Comparison of ENCODE assay signal across 8 cellular contexts in genomic region chr14:39104078-39104801, GRCh38. TPM values are rescaled to one million over a fixed set of nuclear protein-coding genes. Genes with fewer than 3 reads are reported as not detected.
DNase-seq lines count a peak whose midpoint lies in the region; ATAC-seq, FAIRE-seq and TF ChIP-seq lines count a peak whose summit lies in the region.
"Not testable (repeated sequence)": the region's sequence is repeated elsewhere in the genome, so short reads cannot be mapped to it uniquely, and the experiment has no call there.

No MANE protein-coding gene starts in this region.

- H3K4me3 ChIP-seq in GM08714 (ENCODE audit: low read length) (peak overlapping the region; percentile 93), OCI-LY1 (ENCODE audit: low read depth, low read length, poor library complexity, severe bottlenecking) (peak overlapping the region; percentile 85), bronchial epithelial cell (ENCODE audit: low read depth, low read length) (peak overlapping the region; percentile 68), fibroblast of the aortic adventitia (ENCODE audit: low read depth, low read length) (peak overlapping the region; percentile 89), mesenchymal stem cell (ENCODE audit: insufficient read depth in 1 of 2, low read depth in 1 of 2, low read length in 2 of 2) (peak overlapping the region in 1 of 2 experiments; percentile 90), psoas muscle (peak overlapping the region; percentile 95), upper lobe of left lung (peak overlapping the region in 3 of 4 donors; percentile 76 to 94 (median 82))

- TF ChIP-seq EP300 in upper lobe of left lung (IDR thresholded peaks at IDR 0.05), result not testable (repeated sequence)

- DNase-seq in activated CD8-positive, alpha-beta memory T cell treated with anti-CD3 and anti-CD28 coated beads, Interleukin-2, amount 10 ng/mL, durations not matched to agents 7 days and 5 days; bronchial epithelial cell (ENCODE audit: low read depth); fibroblast of the aortic adventitia (ENCODE audit: low read depth); mesenchymal stem cell; psoas muscle; upper lobe of left lung: not testable (repeated sequence)

- not testable (repeated sequence) for H3F3A ChIP-seq in OCI-LY1 (ENCODE audit: insufficient read depth, low read length)

- H3K27me3 Mint-ChIP-seq in activated CD8-positive, alpha-beta memory T cell treated with anti-CD3 and anti-CD28 coated beads, Interleukin-2, amount 10 ng/mL, durations not matched to agents 7 days and 5 days, result not testable (repeated sequence)

- H4K20me1 ChIP-seq in OCI-LY1 (ENCODE audit: insufficient read depth, low read length), result not testable (repeated sequence)

- not testable (repeated sequence) for H3K23ac ChIP-seq in mesenchymal stem cell (ENCODE audit: low read length in 2 of 2)

- H3K27me3 ChIP-seq in OCI-LY1 (ENCODE audit: insufficient read depth, low read length); bronchial epithelial cell (ENCODE audit: control insufficient read depth, insufficient read depth, low read length); mesenchymal stem cell (ENCODE audit: control insufficient read depth in 1 of 2, insufficient read depth in 1 of 2, low read length in 2 of 2); psoas muscle (ENCODE audit: insufficient read depth in 3 of 3, low read length in 2 of 3); upper lobe of left lung: not testable (repeated sequence)

- not testable (repeated sequence) for H3K79me2 ChIP-seq in OCI-LY1 (ENCODE audit: insufficient read depth, low read length)

- not testable (repeated sequence) for H3K36me3 ChIP-seq in OCI-LY1 (ENCODE audit: insufficient read depth, low read length); bronchial epithelial cell (ENCODE audit: control insufficient read depth, insufficient read depth, low read length); mesenchymal stem cell (ENCODE audit: control insufficient read depth in 1 of 2, insufficient read depth in 2 of 2, low read depth in 1 of 2, low read length in 2 of 2); psoas muscle (ENCODE audit: insufficient read depth in 1 of 2, low read depth in 1 of 2); upper lobe of left lung

- not testable (repeated sequence) for H3K27ac ChIP-seq in OCI-LY1 (ENCODE audit: low read depth, low read length, poor library complexity, severe bottlenecking)
- peak overlapping the region; percentile 86 for H3K27ac ChIP-seq in mesenchymal stem cell (ENCODE audit: low read length, poor library complexity, severe bottlenecking)
- peak overlapping the region; percentile 92 for H3K27ac ChIP-seq in psoas muscle
- H3K27ac ChIP-seq in upper lobe of left lung, result peak overlapping the region; percentile 97 to 99 (median 98)

- not testable (repeated sequence) for TF ChIP-seq CTCF in OCI-LY1 (IDR thresholded peaks at IDR 0.05; ENCODE audit: low read length); bronchial epithelial cell (IDR thresholded peaks at IDR 0.05; ENCODE audit: insufficient read depth, low read length, severe bottlenecking); fibroblast of the aortic adventitia (IDR thresholded peaks at IDR 0.05; ENCODE audit: insufficient read depth, low read length); psoas muscle (IDR thresholded peaks at IDR 0.05); upper lobe of left lung (IDR thresholded peaks at IDR 0.05)

- not testable (repeated sequence) for H3K36me3 Mint-ChIP-seq in activated CD8-positive, alpha-beta memory T cell treated with anti-CD3 and anti-CD28 coated beads, Interleukin-2, amount 10 ng/mL, durations not matched to agents 7 days and 5 days

- CTCF ChIA-PET in activated CD8-positive, alpha-beta memory T cell treated with anti-CD3 and anti-CD28 coated beads, Interleukin-2, amount 10 ng/mL, durations not matched to agents 7 days and 5 days (lab: Charles Lee), result interaction anchor here (1.2 to 3.3 kb wide), 5 partner anchors 10 to 330 kb away, joined by 4 to 10 read pairs (median 5); partner anchors contain the start of genes GEMIN2 and TRAPPC6B

- H4K91ac ChIP-seq in mesenchymal stem cell (ENCODE audit: low read length), result not testable (repeated sequence)

- H4K8ac ChIP-seq in mesenchymal stem cell (ENCODE audit: low read length), result not testable (repeated sequence)

- not testable (repeated sequence) for FAIRE-seq in bronchial epithelial cell (lab: Jason Lieb, UNC)

- H3K4ac ChIP-seq in mesenchymal stem cell (ENCODE audit: low read depth in 1 of 2, low read length in 2 of 2), result not testable (repeated sequence)

- not testable (repeated sequence) for ATAC-seq in activated CD8-positive, alpha-beta memory T cell treated with anti-CD3 and anti-CD28 coated beads, Interleukin-2, amount 10 ng/mL, durations not matched to agents 7 days and 5 days; psoas muscle; upper lobe of left lung (ENCODE audit: low FRiP score in 2 of 2)

- H2AFZ ChIP-seq in OCI-LY1 (ENCODE audit: low read length); mesenchymal stem cell (ENCODE audit: low read depth, low read length): not testable (repeated sequence)

- H3K9me3 ChIP-seq in OCI-LY1 (ENCODE audit: low read length); mesenchymal stem cell (ENCODE audit: control insufficient read depth, low read length); psoas muscle; upper lobe of left lung: not testable (repeated sequence)

- peaks cover 34% of the 10 kb centered on the region for H3K4me1 ChIP-seq in OCI-LY1 (ENCODE audit: insufficient read depth, low read length, severe bottlenecking)
- not testable (repeated sequence) for H3K4me1 ChIP-seq in mesenchymal stem cell (ENCODE audit: control insufficient read depth, insufficient read depth, low read depth, low read length)
- peaks cover 11% of the 10 kb centered on the region for H3K4me1 ChIP-seq in psoas muscle
- peaks cover 14 to 33% (median 20%) of the 10 kb centered on the region in 4 donors for H3K4me1 ChIP-seq in upper lobe of left lung

- H3K4me2 ChIP-seq in OCI-LY1 (ENCODE audit: low read length), result peak overlapping the region; percentile 91
- peak overlapping the region; percentile 60 for H3K4me2 ChIP-seq in mesenchymal stem cell (ENCODE audit: low read length, poor library complexity, severe bottlenecking)

- H3K9me2 ChIP-seq in OCI-LY1 (ENCODE audit: low read depth, low read length), result not testable (repeated sequence)

- peak overlapping the region; percentile 86 for H3K9ac ChIP-seq in OCI-LY1 (ENCODE audit: low read length)
- H3K9ac ChIP-seq in mesenchymal stem cell (ENCODE audit: low read length), result peak overlapping the region; percentile 95

- H2BK15ac ChIP-seq in mesenchymal stem cell (ENCODE audit: low read depth, poor library complexity, severe bottlenecking), result not testable (repeated sequence)

- not testable (repeated sequence) for H3K9me3 Mint-ChIP-seq in activated CD8-positive, alpha-beta memory T cell treated with anti-CD3 and anti-CD28 coated beads, Interleukin-2, amount 10 ng/mL, durations not matched to agents 7 days and 5 days (ENCODE audit: low read depth)

- H2AK5ac ChIP-seq in mesenchymal stem cell (ENCODE audit: low read length, severe bottlenecking), result peak overlapping the region; percentile 95

- H2BK12ac ChIP-seq in mesenchymal stem cell (ENCODE audit: low read length in 2 of 2), result not testable (repeated sequence)

- not testable (repeated sequence) for H2BK120ac ChIP-seq in mesenchymal stem cell (ENCODE audit: low read depth, low read length)

- TF ChIP-seq POLR2A in upper lobe of left lung (IDR thresholded peaks at IDR 0.05), result not testable (repeated sequence)

- H3K4me1 Mint-ChIP-seq in activated CD8-positive, alpha-beta memory T cell treated with anti-CD3 and anti-CD28 coated beads, Interleukin-2, amount 10 ng/mL, durations not matched to agents 7 days and 5 days, result peaks cover 49% of the 10 kb centered on the region

- H3K27ac Mint-ChIP-seq in activated CD8-positive, alpha-beta memory T cell treated with anti-CD3 and anti-CD28 coated beads, Interleukin-2, amount 10 ng/mL, durations not matched to agents 7 days and 5 days, result peak overlapping the region; percentile 91

- WGBS in mesenchymal stem cell, result 92% methylated on average over 14 of the region's 17 CpGs
- 86 to 89% (median 87%) methylated on average over 17 of the region's 17 CpGs for WGBS in psoas muscle, 3 donors
- 89 to 91% methylated on average over 17 of the region's 17 CpGs for WGBS in upper lobe of left lung, 2 donors

- H3K79me1 ChIP-seq in mesenchymal stem cell (replicated peaks; ENCODE audit: low read length, poor library complexity, severe bottlenecking), result not testable (repeated sequence)

- H2BK5ac ChIP-seq in mesenchymal stem cell (ENCODE audit: low read depth, low read length, poor library complexity, severe bottlenecking), result not testable (repeated sequence)

- not testable (repeated sequence) for H3K14ac ChIP-seq in mesenchymal stem cell (ENCODE audit: low read length in 2 of 2)

- not testable (repeated sequence) for H3K18ac ChIP-seq in mesenchymal stem cell (ENCODE audit: low read depth in 1 of 2, low read length in 2 of 2)

- peak overlapping the region; percentile 94 for H3K4me3 Mint-ChIP-seq in activated CD8-positive, alpha-beta memory T cell treated with anti-CD3 and anti-CD28 coated beads, Interleukin-2, amount 10 ng/mL, durations not matched to agents 7 days and 5 days

- intact Hi-C loops in psoas muscle (cut with DNase I), result loop anchor here (5.0 to 10.0 kb wide), 2 partner anchors 261 to 328 kb away; partner anchors contain the start of gene FBXO33 (in 1 of the 2)

RNA-seq across cellular contexts. Expression of gene SEC23A, which starts 1.2 kb away (rescaled TPM):
- total RNA-seq in activated CD8-positive, alpha-beta memory T cell treated with anti-CD3 and anti-CD28 coated beads, Interleukin-2, amount 10 ng/mL, durations not matched to agents 7 days and 5 days, result 10 to 100 TPM; 43.7 to 54.3 TPM
- total RNA-seq in bronchial epithelial cell (140 and 211 TPM in 2 replicates), fibroblast of the aortic adventitia (ENCODE audit: low replicate concordance) (298 and 1,157 TPM in 2 replicates), psoas muscle (10 to 100 TPM; 70.7 to 84.8 (median 80.5) TPM), upper lobe of left lung (10 to 100 TPM; 32.5 to 70.4 (median 47.4) TPM)
- 147 TPM for polyA plus RNA-seq in mesenchymal stem cell (2013, experiment 1 of 2)
- polyA plus RNA-seq in mesenchymal stem cell (2013, experiment 2 of 2), result 143 TPM
- polyA plus RNA-seq in psoas muscle, result 10 to 100 TPM; 25.3 to 62.2 (median 25.5) TPM

RNA-seq across cellular contexts. Expression of gene GEMIN2, which starts 9.9 kb away (rescaled TPM):
- total RNA-seq in activated CD8-positive, alpha-beta memory T cell treated with anti-CD3 and anti-CD28 coated beads, Interleukin-2, amount 10 ng/mL, durations not matched to agents 7 days and 5 days, result 10 to 100 TPM; 22.5 to 26.3 TPM
- total RNA-seq in bronchial epithelial cell (31.9 and 51.3 TPM in 2 replicates), fibroblast of the aortic adventitia (ENCODE audit: low replicate concordance) (21.4 and 41.6 TPM in 2 replicates), psoas muscle (10 to 100 TPM in 3 of 4 donors, 1 to 10 TPM in 1; 9.7 to 11.7 (median 10.8) TPM), upper lobe of left lung (10 to 100 TPM in 3 of 6 donors, 1 to 10 TPM in 3; 8.1 to 26.1 (median 12.8) TPM)
- 4.4 TPM for polyA plus RNA-seq in mesenchymal stem cell (2013, experiment 1 of 2)
- polyA plus RNA-seq in mesenchymal stem cell (2013, experiment 2 of 2), result 4.8 TPM
- polyA plus RNA-seq in psoas muscle, result 10 to 100 TPM; 14.2 to 22.6 (median 20.9) TPM
